9 cellular contexts compared by ENCODE assay signal in genomic region chrX:100895365-100896075, GRCh38. TPM values are rescaled to one million over a fixed set of nuclear protein-coding genes. Genes with fewer than 3 reads are reported as not detected.
DNase-seq lines count a peak whose midpoint lies in the region; ATAC-seq and TF ChIP-seq lines count a peak whose summit lies in the region.
"Had no signal": no experiment of that assay in that cellular context is flagged by ENCODE, and none has a peak within 500 bp of the region (broad histone marks: within the 10 kb centered on the region; RNA-seq: fewer than 3 reads in every experiment).

No MANE protein-coding gene starts in this region.

- H3K27me3 ChIP-seq in Panc1 (ENCODE audit: control insufficient read depth, insufficient read depth, low read length) (no peaks in the 10 kb centered on the region), esophagus (ENCODE audit: control insufficient read depth in 1 of 2, insufficient read depth in 2 of 2, low read length in 2 of 2) (no peaks in the 10 kb centered on the region)
- H3K27me3 ChIP-seq: tibial nerve had no signal

- WGBS in esophagus, 2 donors = 20 to 27% methylated on average over 5 of the region's 5 CpGs

- H3K27ac ChIP-seq in Panc1 (ENCODE audit: low read length) (no peak overlapping the region), esophagus (ENCODE audit: low read depth in 2 of 2, low read length in 1 of 2) (peak overlapping the region; percentile 50 to 67)
- H3K27ac ChIP-seq: tibial nerve had no signal

- CTCF ChIA-PET in Panc1 (lab: Charles Lee) = no interaction called here

- no TSS peak for BruUV-seq in Panc1 (replicated peaks; lab: Mats Ljungman, UMichigan)

- POLR2A ChIA-PET in Panc1 (lab: Charles Lee) = no interaction called here

- intact Hi-C loops in Panc1 (cut with micrococcal nuclease; ENCODE audit: unreplicated experiment) = no loop called here

- H3K36me3 ChIP-seq in Panc1 (ENCODE audit: control insufficient read depth, insufficient read depth, low read length) = no peaks in the 10 kb centered on the region
- H3K36me3 ChIP-seq in esophagus (ENCODE audit: control insufficient read depth in 2 of 2, insufficient read depth in 2 of 2, low read length in 1 of 2) = no peaks in the 10 kb centered on the region
- H3K36me3 ChIP-seq: tibial nerve had no signal

- H3K4me1 ChIP-seq in Panc1 (ENCODE audit: control insufficient read depth, insufficient read depth, low read length) (no peaks in the 10 kb centered on the region), esophagus (ENCODE audit: control insufficient read depth in 2 of 2, insufficient read depth in 2 of 2, low read length in 1 of 2) (no peaks in the 10 kb centered on the region)
- H3K4me1 ChIP-seq: tibial nerve had no signal

- DNase-seq in ACHN = peak; percentile 29
- peak; percentile 43 for DNase-seq in EH (ENCODE audit: low read depth)
- no peak for DNase-seq in Panc1 (ENCODE audit: low read depth, low spot score)
- DNase-seq in retina = peak; percentile 15
- no peak for DNase-seq in T-helper 9 cell

- TF ChIP-seq CTCF in Panc1 (IDR thresholded peaks at IDR 0.05) = peak; percentile 78

- in situ Hi-C loops in ACHN (cut with HindIII; ENCODE audit: low pct_ligation_motif_present, low pct_unique_long_range_greater_than_20kb, low sequenced_read_pairs) (no loop called here), Panc1 (cut with HindIII; ENCODE audit: low pct_unique_long_range_greater_than_20kb, low sequenced_read_pairs) (no loop called here)

- no peak overlapping the region for H3K4me3 ChIP-seq in Panc1 (ENCODE audit: low read depth in 2 of 2, low read length in 2 of 2)
- H3K4me3 ChIP-seq in esophagus (ENCODE audit: low read depth in 1 of 2, low read length in 2 of 2) = no peak overlapping the region
- H3K4me3 ChIP-seq: tibial nerve had no signal

- ATAC-seq in HG03354 (IDR thresholded peaks at IDR 0.05; ENCODE audit: poor library complexity, severe bottlenecking, unreplicated experiment) (peak; percentile 52), Panc1 (peak; percentile 91), GM21515 (IDR thresholded peaks at IDR 0.05; ENCODE audit: unreplicated experiment) (no peak)

- H3K9me3 ChIP-seq in Panc1 (ENCODE audit: control insufficient read depth, insufficient read depth, low read depth, low read length) (no peaks in the 10 kb centered on the region), esophagus (ENCODE audit: control insufficient read depth in 2 of 2, insufficient read depth in 1 of 2, low read depth in 1 of 2, low read length in 1 of 2) (no peaks in the 10 kb centered on the region)

RNA-seq across cellular contexts. Expression of gene NOX1, which starts 21.4 kb away (rescaled TPM):
- total RNA-seq in Panc1 (2021; ENCODE audit: unreplicated experiment) = not detected
- 0.44 TPM for polyA plus RNA-seq in Panc1 (2012; ENCODE audit: insufficient read length)
- under 1 TPM; 0.02 to 0.10 TPM for polyA plus RNA-seq in esophagus
- total RNA-seq: tibial nerve had no signal

RNA-seq across cellular contexts. Expression of gene XKRX, which starts 33.2 kb away (rescaled TPM):
- total RNA-seq in Panc1 (2021; ENCODE audit: unreplicated experiment) = 0.21 TPM
- 0.10 TPM for polyA plus RNA-seq in Panc1 (2012; ENCODE audit: insufficient read length)
- polyA plus RNA-seq in esophagus = 1 to 10 TPM; 1.5 to 2.6 TPM

Comparison
In these comparisons a context has a peak if more than half of its experiments do, and no peak if none do; other contexts are left out.
1. DNase-seq: peak in ACHN (single experiment), EH (single experiment) and retina (single experiment); none in Panc1 (single experiment) and T-helper 9 cell (single experiment).